Comparison of ENCODE assay signal across 1 cellular context in the genomic region with DNA sequence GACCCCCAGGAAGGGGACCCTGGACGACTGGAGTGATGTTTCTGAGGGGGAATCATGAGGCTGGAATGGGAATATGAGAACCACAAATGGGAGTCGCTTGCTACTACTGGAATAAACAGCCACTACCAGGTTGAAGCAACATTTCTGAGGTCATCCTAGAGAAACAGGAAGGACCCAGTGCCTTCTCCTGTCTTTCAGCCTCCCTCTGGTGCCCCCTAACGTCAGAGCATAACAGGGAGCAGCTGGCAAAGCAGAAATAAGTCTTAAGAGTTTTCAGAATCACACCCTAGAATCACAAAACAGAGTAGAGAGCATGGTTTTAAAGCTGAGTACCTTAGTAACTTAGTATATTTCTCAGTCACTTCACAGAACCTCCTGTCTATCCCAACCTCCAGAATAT.
TF ChIP-seq lines count a peak whose summit lies in the region.

No MANE protein-coding gene starts in this region.

TF ChIP-seq in HepG2, 621 proteins besides CTCF, POLR2A, EP300 and RAD21 (continued from another document):
- TF ChIP-seq STAG1 (CRISPR knock-in tag; IDR thresholded peaks at IDR 0.05): peak; percentile 57
- TF ChIP-seq SMC3 (IDR thresholded peaks at IDR 0.05; ENCODE audit: low read length): peak; percentile 52; the same call in 1 of the 2 replicates
- TF ChIP-seq ZBTB38 (CRISPR knock-in tag; IDR thresholded peaks at IDR 0.05): no peak
- no peak for TF ChIP-seq MLLT10 (CRISPR knock-in tag; IDR thresholded peaks at IDR 0.05)
- TF ChIP-seq MZF1 (CRISPR knock-in tag; IDR thresholded peaks at IDR 0.05; ENCODE audit: borderline replicate concordance): no peak
- no peak for TF ChIP-seq ISL2 (CRISPR knock-in tag; IDR thresholded peaks at IDR 0.05)
- TF ChIP-seq SOX5 (CRISPR knock-in tag; IDR thresholded peaks at IDR 0.05; ENCODE audit: borderline replicate concordance): no peak
